10 cellular contexts compared by ENCODE assay signal in genomic region chr2:20103514-20103913, GRCh38. TPM values are rescaled to one million over a fixed set of nuclear protein-coding genes. Genes with fewer than 3 reads are reported as not detected.
DNase-seq lines count a peak whose midpoint lies in the region; ATAC-seq and TF ChIP-seq lines count a peak whose summit lies in the region.
"Had no signal": no experiment of that assay in that cellular context is flagged by ENCODE, and none has a peak within 500 bp of the region (broad histone marks: within the 10 kb centered on the region; RNA-seq: fewer than 3 reads in every experiment).

No MANE protein-coding gene starts in this region.

- POLR2A ChIA-PET in RWPE1 (lab: Yijun Ruan, JAX; ENCODE audit: low non-redundant PET): no interaction called here

- no peak for ATAC-seq in HG02610 (IDR thresholded peaks at IDR 0.05; ENCODE audit: unreplicated experiment)
- ATAC-seq: gastroesophageal sphincter had no signal

- DNase-seq in AG10803 (ENCODE audit: low read depth): peak; percentile 63
- no peak for DNase-seq in HFF-Myc (ENCODE audit: extremely low read depth, low read depth)
- no peak for DNase-seq in RWPE1 (ENCODE audit: low spot score)
- no peak for DNase-seq in hepatocyte (ENCODE audit: low spot score)
- no peak for DNase-seq in thyroid gland
- no peak for DNase-seq in NCI-H1048 (lab: John Stamatoyannopoulos, UW)
- no peak for DNase-seq in stimulated activated CD4-positive, alpha-beta T cell treated with anti-CD3 and anti-CD28 coated beads, Interleukin-12 subunit alpha, Interleukin-12 subunit beta, amount 100 ng/mL, for 4 hours
- DNase-seq: activated naive CD4-positive, alpha-beta T cell had no signal

- H3K27me3 ChIP-seq in hepatocyte (no peaks in the 10 kb centered on the region), thyroid gland (no peaks in the 10 kb centered on the region)

- H4K20me1 ChIP-seq in hepatocyte (ENCODE audit: insufficient read depth, poor library complexity, severe bottlenecking): no peaks in the 10 kb centered on the region

- H2AFZ ChIP-seq in hepatocyte: no peak overlapping the region

- intact Hi-C loops in thyroid gland (cut with DNase I): no loop called here

- CTCF ChIA-PET in RWPE1 (lab: Yijun Ruan, JAX): interaction anchor here (0.5 to 1.1 kb wide), 7 partner anchors 76 to 130 kb away, joined by 3 to 6 read pairs (median 4); no protein-coding TSS in a partner anchor

- TF ChIP-seq POLR2A in thyroid gland (IDR thresholded peaks at IDR 0.05): no peak

- H3K4me2 ChIP-seq in hepatocyte: no peak overlapping the region

- H3K4me3 ChIP-seq in AG10803 (ENCODE audit: low read length) (no peak overlapping the region), HFF-Myc (replicated peaks; ENCODE audit: low read depth, low read length) (no peak overlapping the region), hepatocyte (no peak overlapping the region), thyroid gland (replicated peaks in 1 of 3) (no peak overlapping the region)
- H3K4me3 ChIP-seq: gastroesophageal sphincter had no signal

- H3K9me2 ChIP-seq in hepatocyte (replicated peaks; ENCODE audit: insufficient read depth): no peaks in the 10 kb centered on the region

- peak; percentile 58 for TF ChIP-seq CTCF in AG10803 (conservative IDR thresholded peaks at IDR 0.05; ENCODE audit: low read length)
- peak; percentile 11 for TF ChIP-seq CTCF in HFF-Myc (IDR thresholded peaks at IDR 0.05; ENCODE audit: low read depth, low read length, missing control alignments)
- TF ChIP-seq CTCF in RWPE1 (conservative IDR thresholded peaks at IDR 0.05; ENCODE audit: low read depth): peak; percentile 68
- TF ChIP-seq CTCF in hepatocyte (IDR thresholded peaks at IDR 0.05; ENCODE audit: poor library complexity): peak; percentile 38
- TF ChIP-seq CTCF in thyroid gland (IDR thresholded peaks at IDR 0.05): no peak

- H3K36me3 ChIP-seq in hepatocyte (replicated peaks; ENCODE audit: insufficient read depth, low read depth): no peaks in the 10 kb centered on the region
- H3K36me3 ChIP-seq in thyroid gland: no peaks in the 10 kb centered on the region
- H3K36me3 ChIP-seq: gastroesophageal sphincter had no signal

- H3K79me2 ChIP-seq in hepatocyte: no peaks in the 10 kb centered on the region

- H3K9me3 ChIP-seq in hepatocyte (ENCODE audit: low read depth) (no peaks in the 10 kb centered on the region), thyroid gland (no peaks in the 10 kb centered on the region)

- H3K4me1 ChIP-seq in hepatocyte (ENCODE audit: insufficient read depth) (no peaks in the 10 kb centered on the region), thyroid gland (peaks cover 0 to 8% of the 10 kb centered on the region in 2 donors)

- H3K27ac ChIP-seq in RWPE1: peak overlapping the region; percentile 53
- H3K27ac ChIP-seq in hepatocyte: no peak overlapping the region
- no peak overlapping the region for H3K27ac ChIP-seq in thyroid gland
- H3K27ac ChIP-seq: gastroesophageal sphincter had no signal

- 79% methylated on average over 2 of the region's 2 CpGs for WGBS in hepatocyte (ENCODE audit: low lambda C conversion rate, missing lambda C conversion rate)
- 92 to 98% methylated on average over 2 of the region's 2 CpGs for WGBS in thyroid gland, 2 donors

RNA-seq across cellular contexts. Expression of gene LAPTM4A, which starts 52.1 kb away (rescaled TPM):
- 255 and 338 TPM in 2 replicates for total RNA-seq in hepatocyte
- 455 and 484 TPM in 2 replicates for polyA plus RNA-seq in hepatocyte
- 100 to 1,000 TPM; 159 to 300 (median 187) TPM for total RNA-seq in thyroid gland

Comparison
In these comparisons a context has a peak if more than half of its experiments do, and no peak if none do; other contexts are left out.
1. CTCF ChIP-seq: peak in AG10803 (single experiment), HFF-Myc (single experiment), RWPE1 (single experiment) and hepatocyte (single experiment); none in thyroid gland (0 of 6).